14 cellular contexts compared by ENCODE assay signal in genomic region chr15:77022646-77023575, GRCh38. TPM values are rescaled to one million over a fixed set of nuclear protein-coding genes. Genes with fewer than 3 reads are reported as not detected.
DNase-seq lines count a peak whose midpoint lies in the region; ATAC-seq and TF ChIP-seq lines count a peak whose summit lies in the region.
"Had no signal": no experiment of that assay in that cellular context is flagged by ENCODE, and none has a peak within 500 bp of the region (broad histone marks: within the 10 kb centered on the region; RNA-seq: fewer than 3 reads in every experiment).

No MANE protein-coding gene starts in this region.

- H4K20me1 ChIP-seq in Karpas-422 (ENCODE audit: insufficient read depth, low read depth, low read length) (no peaks in the 10 kb centered on the region), GM23338 (replicated peaks; ENCODE audit: insufficient read depth) (no peaks in the 10 kb centered on the region)

- TF ChIP-seq CTCF in chondrocyte (IDR thresholded peaks at IDR 0.05) (no peak), GM23338 (conservative IDR thresholded peaks at IDR 0.05; ENCODE audit: low read depth in 2 of 2) (no peak)

- H3K36me3 ChIP-seq in Karpas-422 (ENCODE audit: insufficient read depth, low read length) (no peaks in the 10 kb centered on the region), GM23338 (ENCODE audit: insufficient read depth) (no peaks in the 10 kb centered on the region)
- H3K36me3 ChIP-seq: thoracic aorta had no signal

- H3K9me2 ChIP-seq in Karpas-422 (replicated peaks; ENCODE audit: insufficient read depth, low read length), result no peaks in the 10 kb centered on the region
- no peaks in the 10 kb centered on the region for H3K9me2 ChIP-seq in GM23338 (ENCODE audit: insufficient read depth)

- peaks cover 44% of the 10 kb centered on the region for H3K4me1 ChIP-seq in Karpas-422 (ENCODE audit: low read length)
- H3K4me1 ChIP-seq in GM23338 (ENCODE audit: insufficient read depth), result no peaks in the 10 kb centered on the region

- intact Hi-C loops in activated CD4-positive, alpha-beta T cell treated with anti-CD3 and anti-CD28 coated beads for 36 hours (cut with DNase I, micrococcal nuclease), result loop anchor here (1.0 to 5.0 kb wide), 6 partner anchors 35 to 519 kb away; no protein-coding TSS in a partner anchor
- intact Hi-C loops in posterior vena cava (cut with DNase I), result loop anchor here (5.0 to 10.0 kb wide), 3 partner anchors 82 to 522 kb away; no protein-coding TSS in a partner anchor

- no peaks in the 10 kb centered on the region for H3K9me3 Mint-ChIP-seq in activated CD4-positive, alpha-beta T cell treated with anti-CD3 and anti-CD28 coated beads for 36 hours (ENCODE audit: low read depth)
- H3K9me3 Mint-ChIP-seq in chondrocyte (ENCODE audit: low read depth) (no peaks in the 10 kb centered on the region), GM23338 (no peaks in the 10 kb centered on the region; the same call in 2 of the 3 replicates)
- H3K9me3 Mint-ChIP-seq: mesothelial cell of epicardium had no signal

- H3F3A ChIP-seq in GM23338 (replicated peaks; ENCODE audit: low read depth), result no peaks in the 10 kb centered on the region

- ATAC-seq in activated CD4-positive, alpha-beta T cell treated with anti-CD3 and anti-CD28 coated beads for 36 hours, result no peak
- ATAC-seq in GM19351 (IDR thresholded peaks at IDR 0.05; ENCODE audit: unreplicated experiment) (no peak), GM23338 (no peak)

- H3K4me1 Mint-ChIP-seq in activated CD4-positive, alpha-beta T cell treated with anti-CD3 and anti-CD28 coated beads for 36 hours, result peaks cover 63% of the 10 kb centered on the region
- peaks cover 19% of the 10 kb centered on the region for H3K4me1 Mint-ChIP-seq in chondrocyte (ENCODE audit: low read depth)
- peaks cover 3% of the 10 kb centered on the region; the same call in 2 of the 3 replicates for H3K4me1 Mint-ChIP-seq in GM23338

- H3K27me3 ChIP-seq in Karpas-422 (ENCODE audit: low read length) (no peaks in the 10 kb centered on the region), GM23338 (ENCODE audit: insufficient read depth) (no peaks in the 10 kb centered on the region)

- peak; percentile 7 for DNase-seq in activated CD4-positive, alpha-beta T cell treated with anti-CD3 and anti-CD28 coated beads for 36 hours
- no peak for DNase-seq in activated CD4-positive, alpha-beta T cell treated with anti-CD3 and anti-CD28 coated beads for 4 hours
- DNase-seq in Karpas-422 (no peak), chondrocyte (ENCODE audit: low spot score) (peak; percentile 82), posterior vena cava (ENCODE audit: low spot score) (peak; percentile 60), GF-D8 (lab: John Stamatoyannopoulos, UW) (no peak), GM23338 (ENCODE audit: low spot score) (no peak)
- DNase-seq: DMS53, NCI-H2081 had no signal

- H3K36me3 Mint-ChIP-seq in activated CD4-positive, alpha-beta T cell treated with anti-CD3 and anti-CD28 coated beads for 36 hours (ENCODE audit: low read depth), result peaks cover 52% of the 10 kb centered on the region
- H3K36me3 Mint-ChIP-seq in chondrocyte (ENCODE audit: low read depth) (no peaks in the 10 kb centered on the region), GM23338 (ENCODE audit: low read depth) (no peaks in the 10 kb centered on the region; the same call in 2 of the 3 replicates)
- H3K36me3 Mint-ChIP-seq: brain, mesothelial cell of epicardium had no signal

- H3K4me2 ChIP-seq in Karpas-422 (ENCODE audit: low read depth, low read length, poor library complexity, severe bottlenecking), result no peak overlapping the region
- H3K4me2 ChIP-seq in GM23338, result no peak overlapping the region

- H3K27ac ChIP-seq in Karpas-422 (ENCODE audit: low read length) (peak overlapping the region; percentile 17; the same call in 1 of the 2 replicates), GM23338 (ENCODE audit: low read depth) (no peak overlapping the region)
- H3K27ac ChIP-seq: thoracic aorta had no signal

- CTCF ChIA-PET in activated CD4-positive, alpha-beta T cell treated with anti-CD3 and anti-CD28 coated beads for 36 hours (lab: Charles Lee), result interaction anchor here (0.6 to 6.1 kb wide), 20 partner anchors 10 to 791 kb away, joined by 3 to 87 read pairs (median 4); partner anchors contain the start of gene PSTPIP1

- H3K79me2 ChIP-seq in Karpas-422 (ENCODE audit: low read length), result no peaks in the 10 kb centered on the region
- no peaks in the 10 kb centered on the region for H3K79me2 ChIP-seq in GM23338 (replicated peaks; ENCODE audit: insufficient read depth)

- POLR2A ChIA-PET in activated CD4-positive, alpha-beta T cell treated with anti-CD3 and anti-CD28 coated beads for 36 hours (lab: Charles Lee), result interaction anchor here (1.0 to 1.7 kb wide), 3 partner anchors 27 to 49 kb away, joined by 3 to 6 read pairs (median 3); partner anchors contain the start of gene PSTPIP1

- H3K9ac ChIP-seq in Karpas-422 (ENCODE audit: low read length), result no peak overlapping the region

- no peaks in the 10 kb centered on the region for H3K27me3 Mint-ChIP-seq in activated CD4-positive, alpha-beta T cell treated with anti-CD3 and anti-CD28 coated beads for 36 hours
- no peaks in the 10 kb centered on the region for H3K27me3 Mint-ChIP-seq in chondrocyte (ENCODE audit: low read depth)
- peaks cover 20% of the 10 kb centered on the region for H3K27me3 Mint-ChIP-seq in GM23338 (ENCODE audit: insufficient read depth, low read depth, poor library complexity)

- no peaks in the 10 kb centered on the region for H3K9me3 ChIP-seq in Karpas-422 (ENCODE audit: low read length)
- H3K9me3 ChIP-seq: thoracic aorta had no signal

- no peak overlapping the region for H3K4me3 ChIP-seq in Karpas-422 (ENCODE audit: low read length)
- no peak overlapping the region for H3K4me3 ChIP-seq in GM23338
- H3K4me3 ChIP-seq: thoracic aorta had no signal

- H3K27ac Mint-ChIP-seq in activated CD4-positive, alpha-beta T cell treated with anti-CD3 and anti-CD28 coated beads for 36 hours, result peak overlapping the region; percentile 98
- no peak overlapping the region for H3K27ac Mint-ChIP-seq in chondrocyte (ENCODE audit: unreplicated experiment)
- H3K27ac Mint-ChIP-seq in GM23338, result no peak overlapping the region
- H3K27ac Mint-ChIP-seq: mesothelial cell of epicardium had no signal

- peak overlapping the region; percentile 12 for H3K4me3 Mint-ChIP-seq in activated CD4-positive, alpha-beta T cell treated with anti-CD3 and anti-CD28 coated beads for 36 hours
- no peak overlapping the region for H3K4me3 Mint-ChIP-seq in chondrocyte (ENCODE audit: unreplicated experiment)
- no peak overlapping the region for H3K4me3 Mint-ChIP-seq in GM23338
- H3K4me3 Mint-ChIP-seq: brain, mesothelial cell of epicardium had no signal

- H2AFZ ChIP-seq in Karpas-422 (ENCODE audit: low read length), result no peak overlapping the region
- H2AFZ ChIP-seq in GM23338, result no peak overlapping the region

RNA-seq across cellular contexts. Expression of gene PSTPIP1, which starts 28.0 kb away (rescaled TPM):
- 100 to 1,000 TPM; 100 to 125 TPM for total RNA-seq in activated CD4-positive, alpha-beta T cell treated with anti-CD3 and anti-CD28 coated beads for 36 hours
- 13.1 and 40.4 TPM in 2 replicates for total RNA-seq in Karpas-422 (2014; rRNA removed; shearing (Covaris generic); ENCODE audit: low replicate concordance)
- total RNA-seq in chondrocyte (not detected in 3 replicates), posterior vena cava (10 to 100 TPM; 12.9 to 18.1 TPM)
- 0.19 and 0.80 TPM in 2 replicates for total RNA-seq in GM23338 (2014; rRNA removed; shearing (Covaris generic))
- 3.7 TPM in 2 replicates for polyA plus RNA-seq in GM23338 (2016; fragmentation: Nextera tagmentation; extraction: Ambion mirVana)
- total RNA-seq: mesothelial cell of epicardium, renal cortical epithelial cell had no signal

RNA-seq across cellular contexts. Expression of gene TSPAN3, which starts 48.0 kb away (rescaled TPM):
- 10 to 100 TPM; 26.2 to 28.4 TPM for total RNA-seq in activated CD4-positive, alpha-beta T cell treated with anti-CD3 and anti-CD28 coated beads for 36 hours
- 163 and 205 TPM in 2 replicates for total RNA-seq in Karpas-422 (2014; rRNA removed; shearing (Covaris generic); ENCODE audit: low replicate concordance)
- total RNA-seq in chondrocyte (242 to 333 TPM (median 250 TPM) in 3 replicates), posterior vena cava (100 to 1,000 TPM; 111 to 128 TPM)
- 135 and 159 TPM in 2 replicates for total RNA-seq in GM23338 (2014; rRNA removed; shearing (Covaris generic))
- 72.2 and 72.5 TPM in 2 replicates for polyA plus RNA-seq in GM23338 (2016; fragmentation: Nextera tagmentation; extraction: Ambion mirVana)

Comparison
In these comparisons a context has a peak if more than half of its experiments do, and no peak if none do; other contexts are left out.
1. DNase-seq: peak in activated CD4-positive, alpha-beta T cell treated with anti-CD3 and anti-CD28 coated beads for 36 hours (single experiment), chondrocyte (single experiment) and posterior vena cava (single experiment); none in activated CD4-positive, alpha-beta T cell treated with anti-CD3 and anti-CD28 coated beads for 4 hours (0 of 2), Karpas-422 (single experiment), GF-D8 (single experiment) and GM23338 (single experiment).